In genomic region chr13:106650690-106651205, GRCh38 we compare ENCODE assay signal across 19 cellular contexts.
"Had no signal": no experiment of that assay in that cellular context is flagged by ENCODE, and none has a peak within 500 bp of the region (broad histone marks: within the 10 kb centered on the region; RNA-seq: fewer than 3 reads in every experiment).

No MANE protein-coding gene starts in this region.

- DNase-seq: activated CD4-positive, alpha-beta memory T cell treated with anti-CD3 and anti-CD28 coated beads for 36 hours; activated naive CD8-positive, alpha-beta T cell treated with anti-CD3 and anti-CD28 coated beads, Interleukin-2, amount 10 ng/mL, durations not matched to agents 7 days and 5 days; activated T-cell treated with anti-CD3 and anti-CD28 coated beads for 4 hours; amygdala; central memory CD4-positive, alpha-beta T cell; dorsolateral prefrontal cortex; naive thymus-derived CD8-positive, alpha-beta T cell; ovary; right lobe of liver; stimulated activated CD4-positive, alpha-beta T cell treated with anti-CD3 and anti-CD28 coated beads, Interleukin-4, amount 100 ng/mL, for 24 hours; stomach; T-helper 17 cell; testis had no signal

- H3K27ac Mint-ChIP-seq: activated CD4-positive, alpha-beta memory T cell treated with anti-CD3 and anti-CD28 coated beads for 36 hours; activated naive CD8-positive, alpha-beta T cell treated with anti-CD3 and anti-CD28 coated beads, Interleukin-2, amount 10 ng/mL, durations not matched to agents 7 days and 5 days; naive thymus-derived CD8-positive, alpha-beta T cell; stimulated activated effector memory CD8-positive, alpha-beta T cell treated with anti-CD3 and anti-CD28 coated beads, Interleukin-12 subunit alpha, Interleukin-12 subunit beta, amount 100 ng/mL, for 72 hours; T-helper 17 cell; type B pancreatic cell had no signal

- H3K4me3 ChIP-seq: dorsolateral prefrontal cortex, ovary, right lobe of liver, smooth muscle cell, stomach, testis had no signal

- H3K36me3 Mint-ChIP-seq: activated CD4-positive, alpha-beta memory T cell treated with anti-CD3 and anti-CD28 coated beads for 36 hours; brain; naive thymus-derived CD8-positive, alpha-beta T cell; stimulated activated effector memory CD8-positive, alpha-beta T cell treated with anti-CD3 and anti-CD28 coated beads, Interleukin-12 subunit alpha, Interleukin-12 subunit beta, amount 100 ng/mL, for 72 hours; type B pancreatic cell had no signal

- H3K27me3 ChIP-seq: dorsolateral prefrontal cortex, ovary, right lobe of liver, stomach, testis had no signal

- H3K4me3 Mint-ChIP-seq: activated CD4-positive, alpha-beta memory T cell treated with anti-CD3 and anti-CD28 coated beads for 36 hours; activated naive CD8-positive, alpha-beta T cell treated with anti-CD3 and anti-CD28 coated beads, Interleukin-2, amount 10 ng/mL, durations not matched to agents 7 days and 5 days; brain; naive thymus-derived CD8-positive, alpha-beta T cell; stimulated activated effector memory CD8-positive, alpha-beta T cell treated with anti-CD3 and anti-CD28 coated beads, Interleukin-12 subunit alpha, Interleukin-12 subunit beta, amount 100 ng/mL, for 72 hours; T-helper 17 cell; type B pancreatic cell had no signal

- FAIRE-seq: colon had no signal

- H3K4me1 Mint-ChIP-seq: naive thymus-derived CD8-positive, alpha-beta T cell; stimulated activated effector memory CD8-positive, alpha-beta T cell treated with anti-CD3 and anti-CD28 coated beads, Interleukin-12 subunit alpha, Interleukin-12 subunit beta, amount 100 ng/mL, for 72 hours; T-helper 17 cell had no signal

- H3K4me1 ChIP-seq: right lobe of liver, stomach, testis had no signal

- H3K9me3 ChIP-seq: ovary, right lobe of liver, stomach, testis had no signal

- H3K4me2 ChIP-seq: smooth muscle cell had no signal

- H3K9me3 Mint-ChIP-seq: activated CD4-positive, alpha-beta memory T cell treated with anti-CD3 and anti-CD28 coated beads for 36 hours; naive thymus-derived CD8-positive, alpha-beta T cell; stimulated activated effector memory CD8-positive, alpha-beta T cell treated with anti-CD3 and anti-CD28 coated beads, Interleukin-12 subunit alpha, Interleukin-12 subunit beta, amount 100 ng/mL, for 72 hours had no signal

- H3K36me3 ChIP-seq: ovary, right lobe of liver, stomach had no signal

- H3K27ac ChIP-seq: dorsolateral prefrontal cortex, epithelial cell of prostate, ovary, testis had no signal
